ENCODE assay signal across 9 cellular contexts in genomic region chr2:201259216-201259615, GRCh38. TPM values are rescaled to one million over a fixed set of nuclear protein-coding genes. Genes with fewer than 3 reads are reported as not detected.
DNase-seq lines count a peak whose midpoint lies in the region; ATAC-seq, FAIRE-seq and TF ChIP-seq lines count a peak whose summit lies in the region.
"Had no signal": no experiment of that assay in that cellular context is flagged by ENCODE, and none has a peak within 500 bp of the region (broad histone marks: within the 10 kb centered on the region; RNA-seq: fewer than 3 reads in every experiment).

No MANE protein-coding gene starts in this region.

- H2BK15ac ChIP-seq in neuronal stem cell (ENCODE audit: low read length) = no peak overlapping the region

- H2AK5ac ChIP-seq in neuronal stem cell (ENCODE audit: low read depth, low read length) = no peak overlapping the region

- H3K36me3 ChIP-seq in BJ (ENCODE audit: control insufficient read depth, insufficient read depth, low read length) (no peaks in the 10 kb centered on the region), KOPT-K1 (ENCODE audit: insufficient read depth, low read length) (peaks cover 8% of the 10 kb centered on the region; the same call in 1 of the 2 replicates), GM12878 (ENCODE audit: control insufficient read depth in 2 of 2, insufficient read depth in 2 of 2, low read length in 1 of 2) (no peaks in the 10 kb centered on the region; a peak in 3 of 4 replicates), muscle layer of duodenum (ENCODE audit: control insufficient read depth in 1 of 2, insufficient read depth in 2 of 2, low read length in 2 of 2) (peaks cover 0 to 3% of the 10 kb centered on the region in 2 donors), neuronal stem cell (replicated peaks in 1 of 2; ENCODE audit: control insufficient read depth in 2 of 2, insufficient read depth in 2 of 2, low read length in 2 of 2) (no peaks in the 10 kb centered on the region)
- H3K36me3 ChIP-seq: HAP-1 had no signal

- no TSS peak for BruUV-seq in GM12878 (replicated peaks; lab: Mats Ljungman, UMichigan)

- no peak overlapping the region for H2BK5ac ChIP-seq in neuronal stem cell (ENCODE audit: low read length)

- H4K8ac ChIP-seq in neuronal stem cell (ENCODE audit: low read depth, low read length) = no peak overlapping the region

- H3K9me3 ChIP-seq in KOPT-K1 (ENCODE audit: insufficient read depth, low read length, poor library complexity, severe bottlenecking) = no peaks in the 10 kb centered on the region
- no peaks in the 10 kb centered on the region; the same call in 2 of the 3 replicates for H3K9me3 ChIP-seq in GM12878 (replicated peaks; ENCODE audit: control insufficient read depth, insufficient read depth, low read length)
- H3K9me3 ChIP-seq in muscle layer of duodenum (ENCODE audit: control insufficient read depth in 1 of 2, low read length in 2 of 2) = no peaks in the 10 kb centered on the region
- no peaks in the 10 kb centered on the region for H3K9me3 ChIP-seq in neuronal stem cell (replicated peaks in 1 of 2; ENCODE audit: control insufficient read depth in 2 of 2, insufficient read depth in 1 of 2, low read depth in 1 of 2, low read length in 2 of 2)
- H3K9me3 ChIP-seq: HAP-1 had no signal

- H3K27me3 ChIP-seq in BJ (ENCODE audit: control insufficient read depth, insufficient read depth, low read length) (no peaks in the 10 kb centered on the region), GM12878 (replicated peaks in 1 of 2; ENCODE audit: control insufficient read depth in 2 of 2, insufficient read depth in 2 of 2, low read length in 1 of 2) (no peaks in the 10 kb centered on the region), muscle layer of duodenum (ENCODE audit: low read depth, low read length) (no peaks in the 10 kb centered on the region), neuronal stem cell (ENCODE audit: control insufficient read depth in 3 of 3, insufficient read depth in 3 of 3, low read depth in 1 of 3, low read length in 3 of 3) (no peaks in the 10 kb centered on the region)

- POLR2A ChIA-PET in BJ (lab: Charles Lee) = interaction anchor here (0.5 kb wide), 1 partner anchor 22 kb away, joined by 4 read pairs; no protein-coding TSS in a partner anchor
- POLR2A ChIA-PET in GM12878 (lab: Charles Lee) = interaction anchor here (0.7 to 5.1 kb wide), 4 partner anchors 22 to 142 kb away, joined by 3 to 33 read pairs (median 4); no protein-coding TSS in a partner anchor

- RAD21 ChIA-PET in GM12878 (lab: Charles Lee; ENCODE audit: unreplicated experiment) = interaction anchor here (0.8 to 6.4 kb wide), 6 partner anchors 10 to 546 kb away, joined by 3 to 79 read pairs (median 9); partner anchors contain the start of gene CASP10

- peaks cover 9% of the 10 kb centered on the region for H3K79me2 ChIP-seq in GM12878 (ENCODE audit: control insufficient read depth, insufficient read depth, low read length)

- H3K27ac ChIP-seq in KOPT-K1 (ENCODE audit: low read depth, low read length, poor library complexity, severe bottlenecking) = peak overlapping the region; percentile 99
- peak overlapping the region; percentile 99 for H3K27ac ChIP-seq in GM12878 (ENCODE audit: control insufficient read depth, insufficient read depth)
- peak overlapping the region; percentile 31 for H3K27ac ChIP-seq in muscle layer of duodenum (ENCODE audit: low read length)
- H3K27ac ChIP-seq in neuronal stem cell (replicated peaks; ENCODE audit: low read length) = no peak overlapping the region

- H2BK120ac ChIP-seq in neuronal stem cell (ENCODE audit: low read depth, low read length) = no peak overlapping the region

- in situ Hi-C loops in GM12878 (cut with MboI) = no loop called here

- no peak overlapping the region for H2AFZ ChIP-seq in GM12878 (ENCODE audit: control insufficient read depth, low read depth, low read length)
- H2AFZ ChIP-seq in neuronal stem cell (ENCODE audit: low read length) = no peak overlapping the region

- no peak overlapping the region for H3K14ac ChIP-seq in neuronal stem cell (ENCODE audit: low read length)

- no peak for ATAC-seq in GM12878

- no peak overlapping the region for H3K4ac ChIP-seq in neuronal stem cell (ENCODE audit: low read length)

- TF ChIP-seq CTCF in BJ (IDR thresholded peaks at IDR 0.05; ENCODE audit: insufficient read depth, low read depth, low read length) = no peak
- TF ChIP-seq CTCF in GM12878 (IDR thresholded peaks at IDR 0.05 in 2 of 3, conservative IDR thresholded peaks at IDR 0.05 in 1 of 3; ENCODE audit: control insufficient read depth in 2 of 3, extremely low read depth in 1 of 3, insufficient read depth in 1 of 3, low read depth in 3 of 3, low read length in 3 of 3) = no peak

- SMC1A ChIA-PET in GM12878 (lab: Charles Lee; ENCODE audit: uncharacterized antibody, unreplicated experiment) = interaction anchor here (0.6 to 10.5 kb wide), 10 partner anchors 8 to 189 kb away, joined by 3 to 87 read pairs (median 9); partner anchors contain the start of gene CASP10

- H3K4me2 ChIP-seq in GM12878 (ENCODE audit: control insufficient read depth, insufficient read depth) (peak overlapping the region; percentile 97), neuronal stem cell (ENCODE audit: insufficient read depth, low read length, poor library complexity, severe bottlenecking) (no peak overlapping the region)

- no peak overlapping the region for H3K23ac ChIP-seq in neuronal stem cell (ENCODE audit: low read depth, low read length, poor library complexity)

- H4K91ac ChIP-seq in neuronal stem cell (ENCODE audit: low read depth, low read length, poor library complexity) = no peak overlapping the region

- CTCF ChIA-PET in BJ (lab: Yijun Ruan, JAX) = no interaction called here
- CTCF ChIA-PET in GM12878 (lab: Yijun Ruan, JAX) = interaction anchor here (1.2 to 7.1 kb wide), 4 partner anchors 23 to 105 kb away, joined by 5 to 85 read pairs (median 20); partner anchors contain the start of gene CASP10

- H3K18ac ChIP-seq in neuronal stem cell (ENCODE audit: low read length) = no peak overlapping the region

- no peak for TF ChIP-seq RAD21 in GM12878 (IDR thresholded peaks at IDR 0.05; ENCODE audit: insufficient read depth, low read depth, low read length)

- H3K4me1 ChIP-seq in GM12878 (ENCODE audit: control insufficient read depth, insufficient read depth, low read length) (peaks cover 25% of the 10 kb centered on the region), muscle layer of duodenum (ENCODE audit: control insufficient read depth in 1 of 2, insufficient read depth in 2 of 2, low read length in 2 of 2) (peaks cover 3 to 13% of the 10 kb centered on the region in 2 donors), neuronal stem cell (ENCODE audit: control insufficient read depth in 2 of 2, insufficient read depth in 1 of 2, low read depth in 1 of 2, low read length in 2 of 2) (peaks cover 9 to 10% of the 10 kb centered on the region in 2 donors)

- H4K20me1 ChIP-seq in GM12878 (ENCODE audit: control insufficient read depth, insufficient read depth) = no peaks in the 10 kb centered on the region

- H3K79me1 ChIP-seq in neuronal stem cell (ENCODE audit: low read depth, low read length) = no peaks in the 10 kb centered on the region

- H2BK12ac ChIP-seq in neuronal stem cell (ENCODE audit: low read length) = no peak overlapping the region

- 71% methylated on average over 5 of the region's 5 CpGs for WGBS in GM12878 (ENCODE audit: insufficient coverage, insufficient replicate concordance, low lambda C conversion rate, missing lambda C conversion rate)
- no CpG with 5 or more reads among the region's 5 CpGs for WGBS in neuronal stem cell (ENCODE audit: extremely low coverage in 2 of 2, insufficient read length in 2 of 2, insufficient replicate concordance in 1 of 2), 2 donors

- no peak for FAIRE-seq in GM12878 (lab: Jason Lieb, UNC)

- intact Hi-C loops in GM12878 (cut with micrococcal nuclease; ENCODE audit: unreplicated experiment) = loop anchor here (5.0 kb wide), 1 partner anchor 193 kb away; the partner anchor contains the start of genes STRADB and TRAK2

- no peak for TF ChIP-seq EP300 in GM12878 (IDR thresholded peaks at IDR 0.05; ENCODE audit: borderline replicate concordance in 1 of 2, control insufficient read depth in 1 of 2, low read depth in 2 of 2, low read length in 2 of 2)

- H3K9ac ChIP-seq in GM12878 (ENCODE audit: control insufficient read depth, insufficient read depth, low read length) = no peak overlapping the region; the same call in 1 of the 2 replicates
- H3K9ac ChIP-seq in neuronal stem cell (ENCODE audit: low read depth, low read length, poor library complexity) = no peak overlapping the region

- no peak for TF ChIP-seq POLR2A in GM12878 (IDR thresholded peaks at IDR 0.05; ENCODE audit: low read depth, low read length)

- peak overlapping the region; percentile 72 for H3K4me3 ChIP-seq in BJ (ENCODE audit: low read depth, low read length)
- peak overlapping the region; percentile 62; the same call in 1 of the 2 replicates for H3K4me3 ChIP-seq in GM12878
- peak overlapping the region; percentile 37 to 70 for H3K4me3 ChIP-seq in muscle layer of duodenum (ENCODE audit: low read depth in 1 of 2, low read length in 2 of 2)
- no peak overlapping the region for H3K4me3 ChIP-seq in neuronal stem cell (ENCODE audit: low read length in 2 of 2)
- H3K4me3 ChIP-seq: HAP-1 had no signal

- DNase-seq in BJ (ENCODE audit: low read depth) (no peak), GM12878 (ENCODE audit: low read depth, low spot score) (no peak), neuronal stem cell (ENCODE audit: low spot score) (no peak), H4 (ENCODE audit: low spot score) (no peak), GOT3 (lab: John Stamatoyannopoulos, UW) (no peak), NCI-H146 (lab: John Stamatoyannopoulos, UW) (no peak)

RNA-seq across cellular contexts. Expression of gene CASP8, which starts 1.1 kb away (rescaled TPM):
- 10.3 and 16.8 TPM in 2 replicates for polyA plus RNA-seq in BJ (2011; rRNA removed)
- polyA minus RNA-seq in BJ (2011; rRNA and poly(A)+ RNA removed) = 6.9 and 9.1 TPM in 2 replicates
- 92.2 and 99.0 TPM in 2 replicates for total RNA-seq in GM12878 (2013; cell fraction: nucleolus; rRNA removed)
- total RNA-seq in GM12878 (2014; rRNA removed) = 43.0 and 48.4 TPM in 2 replicates
- 53.1 and 57.7 TPM in 2 replicates for total RNA-seq in GM12878 (2014; rRNA removed; fragmentation: Illumina TruSeq; extraction: Trizol)
- total RNA-seq in GM12878 (2021) = 34.6 and 36.8 TPM in 2 replicates
- 17.8 TPM for polyA plus RNA-seq in GM12878 (2011; ENCODE audit: low read depth)
- 31.1 and 42.1 TPM in 2 replicates for polyA plus RNA-seq in GM12878 (2011; rRNA removed)
- 16.9 and 20.5 TPM in 2 replicates for polyA plus RNA-seq in GM12878 (2011; cell fraction: cytosol; rRNA removed)
- polyA plus RNA-seq in GM12878 (2011; cell fraction: nucleus; rRNA removed) = 26.6 and 31.5 TPM in 2 replicates
- polyA plus RNA-seq in GM12878 (2012) = 11.3 and 12.5 TPM in 2 replicates
- 54.1 and 66.4 TPM in 2 replicates for polyA plus RNA-seq in GM12878 (2014; fragmentation: Illumina TruSeq; extraction: Trizol)
- 10 to 100 TPM; 18.6 to 22.3 TPM for polyA plus RNA-seq in GM12878 (2014; fragmentation: Nextera tagmentation; extraction: Ambion mirVana)
- 36.4 and 46.4 TPM in 2 replicates for polyA plus RNA-seq in GM12878 (2014; rRNA removed)
- polyA plus RNA-seq in GM12878 (2016; fragmentation: Nextera tagmentation; extraction: Ambion mirVana) = 10 to 100 TPM; 37.5 to 42.4 TPM
- 21.1 and 24.3 TPM in 2 replicates for polyA minus RNA-seq in GM12878 (2011; rRNA and poly(A)+ RNA removed)
- 11.7 and 12.3 TPM in 2 replicates for polyA minus RNA-seq in GM12878 (2011; cell fraction: cytosol; rRNA and poly(A)+ RNA removed)
- 17.3 and 21.4 TPM in 2 replicates for polyA minus RNA-seq in GM12878 (2011; cell fraction: nucleus; rRNA and poly(A)+ RNA removed)
- 0.20 TPM for polyA plus RNA-seq in neuronal stem cell (2013, experiment 1 of 2)
- polyA plus RNA-seq in neuronal stem cell (2013, experiment 2 of 2) = 0.12 TPM
- 24.2 and 27.2 TPM in 2 replicates for total RNA-seq in H4 (2014; rRNA removed; shearing (Covaris generic))

Comparison
In these comparisons a context has a peak if more than half of its experiments do, and no peak if none do; other contexts are left out.
1. H3K4me3 ChIP-seq: peak in BJ (single experiment), GM12878 (single experiment) and muscle layer of duodenum (2 of 2); none in neuronal stem cell (0 of 2).